1 cellular context compared by ENCODE assay signal in the genomic region with DNA sequence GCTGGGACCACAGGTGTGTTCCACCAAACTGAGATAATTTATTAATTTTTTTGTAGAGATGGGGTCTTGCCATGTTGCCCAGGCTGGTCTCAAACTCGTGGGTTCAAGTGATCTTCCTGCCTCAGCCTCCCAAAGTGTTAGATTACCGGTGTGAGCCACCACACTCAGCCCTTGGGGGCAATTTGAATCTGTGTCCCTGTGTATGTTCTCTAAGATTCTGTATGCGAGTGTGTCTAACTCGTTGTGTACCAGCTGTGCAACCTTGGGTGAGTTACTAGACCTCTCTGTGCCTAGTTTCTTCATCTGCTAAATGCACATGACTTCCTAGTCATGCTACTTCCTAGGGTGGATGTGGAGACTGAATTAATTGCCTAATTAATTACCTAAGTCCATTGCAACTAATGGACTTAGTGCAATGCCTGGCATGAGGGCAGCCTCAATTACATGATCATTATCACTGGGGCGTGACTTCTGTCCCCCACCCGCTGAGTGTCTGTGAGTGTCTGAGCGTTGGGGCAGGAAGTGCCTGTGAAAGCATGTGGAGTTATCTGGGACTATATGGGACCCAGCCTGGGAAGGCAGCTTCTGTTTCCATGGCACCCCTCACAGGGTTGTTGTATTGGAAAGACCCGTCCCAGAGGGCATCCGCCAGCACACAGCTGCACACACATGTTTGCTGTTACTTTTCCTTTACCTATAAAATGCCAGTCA.
TF ChIP-seq lines count a peak whose summit lies in the region.

No MANE protein-coding gene starts in this region.

TF ChIP-seq in SK-N-SH treated with all-trans-retinoic acid at 6 μM for 48 hours, 23 proteins besides CTCF, POLR2A, EP300 and RAD21 (continued from another document):
- TF ChIP-seq, protein P1, sequence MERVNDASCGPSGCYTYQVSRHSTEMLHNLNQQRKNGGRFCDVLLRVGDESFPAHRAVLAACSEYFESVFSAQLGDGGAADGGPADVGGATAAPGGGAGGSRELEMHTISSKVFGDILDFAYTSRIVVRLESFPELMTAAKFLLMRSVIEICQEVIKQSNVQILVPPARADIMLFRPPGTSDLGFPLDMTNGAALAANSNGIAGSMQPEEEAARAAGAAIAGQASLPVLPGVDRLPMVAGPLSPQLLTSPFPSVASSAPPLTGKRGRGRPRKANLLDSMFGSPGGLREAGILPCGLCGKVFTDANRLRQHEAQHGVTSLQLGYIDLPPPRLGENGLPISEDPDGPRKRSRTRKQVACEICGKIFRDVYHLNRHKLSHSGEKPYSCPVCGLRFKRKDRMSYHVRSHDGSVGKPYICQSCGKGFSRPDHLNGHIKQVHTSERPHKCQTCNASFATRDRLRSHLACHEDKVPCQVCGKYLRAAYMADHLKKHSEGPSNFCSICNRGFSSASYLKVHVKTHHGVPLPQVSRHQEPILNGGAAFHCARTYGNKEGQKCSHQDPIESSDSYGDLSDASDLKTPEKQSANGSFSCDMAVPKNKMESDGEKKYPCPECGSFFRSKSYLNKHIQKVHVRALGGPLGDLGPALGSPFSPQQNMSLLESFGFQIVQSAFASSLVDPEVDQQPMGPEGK (CRISPR knock-in tag; IDR thresholded peaks at IDR 0.05; ENCODE audit: borderline replicate concordance), result no peak
- TF ChIP-seq ZFP3 (CRISPR knock-in tag; IDR thresholded peaks at IDR 0.05) (no peak), ZNF8 (CRISPR knock-in tag; IDR thresholded peaks at IDR 0.05) (no peak), ZFP30 (CRISPR knock-in tag; IDR thresholded peaks at IDR 0.05) (no peak), PPARA (CRISPR knock-in tag; IDR thresholded peaks at IDR 0.05; ENCODE audit: borderline replicate concordance) (no peak)
